8 cellular contexts compared by ENCODE assay signal in genomic region chr7:148575640-148576411, GRCh38. TPM values are rescaled to one million over a fixed set of nuclear protein-coding genes. Genes with fewer than 3 reads are reported as not detected.
A peak's percentile ranks its signal among the peaks of the same experiment; 100 is the strongest.
DNase-seq lines count a peak whose midpoint lies in the region; ATAC-seq and TF ChIP-seq lines count a peak whose summit lies in the region.

No MANE protein-coding gene starts in this region.

- CTCF ChIA-PET in activated naive CD4-positive, alpha-beta T cell treated with anti-CD3 and anti-CD28 coated beads, Interleukin-2, amount 10 ng/mL, durations not matched to agents 7 days and 5 days (lab: Charles Lee) = interaction anchor here (0.7 to 3.2 kb wide), 30 partner anchors 8 to 427 kb away, joined by 3 to 23 read pairs (median 4); partner anchors contain the start of gene CUL1

- H3K27me3 Mint-ChIP-seq in activated naive CD4-positive, alpha-beta T cell treated with anti-CD3 and anti-CD28 coated beads, Interleukin-2, amount 10 ng/mL, durations not matched to agents 7 days and 5 days = peaks cover 8% of the 10 kb centered on the region

- H3K4me1 ChIP-seq in SJCRH30 = no peaks in the 10 kb centered on the region
- H3K4me1 ChIP-seq in cardiac muscle cell (ENCODE audit: low read depth) = no peaks in the 10 kb centered on the region

- H3K9me3 Mint-ChIP-seq in activated naive CD4-positive, alpha-beta T cell treated with anti-CD3 and anti-CD28 coated beads, Interleukin-2, amount 10 ng/mL, durations not matched to agents 7 days and 5 days = no peaks in the 10 kb centered on the region

- no peak overlapping the region for H3K4me3 Mint-ChIP-seq in activated naive CD4-positive, alpha-beta T cell treated with anti-CD3 and anti-CD28 coated beads, Interleukin-2, amount 10 ng/mL, durations not matched to agents 7 days and 5 days

- no peak overlapping the region for H3K27ac Mint-ChIP-seq in activated naive CD4-positive, alpha-beta T cell treated with anti-CD3 and anti-CD28 coated beads, Interleukin-2, amount 10 ng/mL, durations not matched to agents 7 days and 5 days

- H3K4me1 Mint-ChIP-seq in activated naive CD4-positive, alpha-beta T cell treated with anti-CD3 and anti-CD28 coated beads, Interleukin-2, amount 10 ng/mL, durations not matched to agents 7 days and 5 days = peaks cover 7% of the 10 kb centered on the region

- H3K27me3 ChIP-seq in MG63 = no peaks in the 10 kb centered on the region
- H3K27me3 ChIP-seq in SJCRH30 = no peaks in the 10 kb centered on the region
- no peaks in the 10 kb centered on the region for H3K27me3 ChIP-seq in cardiac muscle cell

- H3K4me3 ChIP-seq in MG63 = no peak overlapping the region
- no peak overlapping the region for H3K4me3 ChIP-seq in SJCRH30
- no peak overlapping the region for H3K4me3 ChIP-seq in cardiac muscle cell

- H3K36me3 ChIP-seq in MG63 (no peaks in the 10 kb centered on the region), SJCRH30 (no peaks in the 10 kb centered on the region), cardiac muscle cell (no peaks in the 10 kb centered on the region)

- TF ChIP-seq CTCF in cardiac muscle cell (IDR thresholded peaks at IDR 0.05; ENCODE audit: low read depth, low read length) = peak; percentile 91

- DNase-seq in EL (peak; percentile 58), GOT3 (lab: John Stamatoyannopoulos, UW) (peak; percentile 4), MG63 (peak; percentile 31), SJCRH30 (peak; percentile 63 to 88), cardiac muscle cell (ENCODE audit: low read depth in 1 of 2, low spot score in 1 of 2) (peak; percentile 75 to 77), retina (peak; percentile 80)
- peak; percentile 79 for DNase-seq in activated naive CD4-positive, alpha-beta T cell treated with anti-CD3 and anti-CD28 coated beads, Interleukin-2, amount 10 ng/mL, durations not matched to agents 7 days and 5 days

- H3K9me3 ChIP-seq in MG63 (no peaks in the 10 kb centered on the region), SJCRH30 (replicated peaks) (no peaks in the 10 kb centered on the region), cardiac muscle cell (ENCODE audit: low read depth) (no peaks in the 10 kb centered on the region)

- no peak for ATAC-seq in GM21737 (IDR thresholded peaks at IDR 0.05; ENCODE audit: unreplicated experiment)

- H3K36me3 Mint-ChIP-seq in activated naive CD4-positive, alpha-beta T cell treated with anti-CD3 and anti-CD28 coated beads, Interleukin-2, amount 10 ng/mL, durations not matched to agents 7 days and 5 days = no peaks in the 10 kb centered on the region

- H3K27ac ChIP-seq in SJCRH30 = no peak overlapping the region
- no peak overlapping the region for H3K27ac ChIP-seq in cardiac muscle cell

RNA-seq across cellular contexts. Expression of gene C7orf33, which starts 14.7 kb away (rescaled TPM):
- total RNA-seq in MG63 (2014; rRNA removed; shearing (Covaris generic); ENCODE audit: low replicate concordance) = not detected in 2 replicates
- 0.13 and 0.53 TPM in 2 replicates for total RNA-seq in SJCRH30 (2014; rRNA removed; shearing (Covaris generic))
- not detected in 2 replicates for total RNA-seq in cardiac muscle cell
- not detected in 2 replicates for polyA plus RNA-seq in cardiac muscle cell

Comparison
In these comparisons a context has a peak if more than half of its experiments do, and no peak if none do; other contexts are left out.
1. DNase-seq: peak in every context shown above with its lines; median percentile 80 in retina; 79 in activated naive CD4-positive, alpha-beta T cell treated with anti-CD3 and anti-CD28 coated beads, Interleukin-2, amount 10 ng/mL, durations not matched to agents 7 days and 5 days; 76 in cardiac muscle cell; 76 in SJCRH30; 58 in EL; 31 in MG63; 4 in GOT3.